In genomic region chr3:47761046-47761445, GRCh38 we compare ENCODE assay signal across 19 cellular contexts. TPM values are rescaled to one million over a fixed set of nuclear protein-coding genes. Genes with fewer than 3 reads are reported as not detected.
A peak's percentile ranks its signal among the peaks of the same experiment; 100 is the strongest.
DNase-seq lines count a peak whose midpoint lies in the region; ATAC-seq and TF ChIP-seq lines count a peak whose summit lies in the region.
"Had no signal": no experiment of that assay in that cellular context is flagged by ENCODE, and none has a peak within 500 bp of the region (broad histone marks: within the 10 kb centered on the region; RNA-seq: fewer than 3 reads in every experiment).

No MANE protein-coding gene starts in this region.

- DNase-seq in stimulated activated naive CD8-positive, alpha-beta T cell treated with anti-CD3 and anti-CD28 coated beads, Interleukin-15, amount 100 ng/mL, for 72 hours, result no peak
- no peak for DNase-seq in stimulated activated naive CD8-positive, alpha-beta T cell treated with anti-CD3 and anti-CD28 coated beads, Interleukin-15, Interleukin-2, amounts not matched to agents 100 U/mL and 50 U/mL, for 24 hours
- DNase-seq in right lobe of liver (no peak), testis (peak; percentile 9), NCI-H510A treated with DMSO at 0.1 percent for 48 hours (lab: John Stamatoyannopoulos, UW) (no peak), tibial artery (no peak), cerebellar cortex (ENCODE audit: low spot score) (no peak)
- DNase-seq: COR-L47, DMS153, GDM1, NCI-H1105, NCI-H2081, NCI-H2171 treated with DMSO at 0.1 percent for 48 hours, NCI-H446 treated with DMSO at 0.1 percent for 48 hours, OCI-M1, Right ventricle myocardium superior had no signal

- intact Hi-C loops in right lobe of liver (cut with DNase I) (no loop called here), testis (cut with DNase I; ENCODE audit: low total_unique reads) (no loop called here), tibial artery (cut with DNase I; ENCODE audit: low total_unique reads) (no loop called here)

- peaks cover 0 to 36% (median 2%) of the 10 kb centered on the region in 4 donors for H3K4me1 ChIP-seq in right lobe of liver
- H3K4me1 ChIP-seq in testis, result no peaks in the 10 kb centered on the region
- H3K4me1 ChIP-seq in tibial artery, result peaks cover 0 to 6% (median 0%) of the 10 kb centered on the region in 4 donors
- H3K4me1 ChIP-seq: HAP-1 had no signal

- peaks cover 81% of the 10 kb centered on the region for H3K36me3 Mint-ChIP-seq in activated T-helper 17 cell treated with anti-CD3 and anti-CD28 coated beads, Interleukin-2, amount 50 U/mL, for 72 hours (ENCODE audit: low read depth)

- H3K27me3 ChIP-seq in right lobe of liver (no peaks in the 10 kb centered on the region), testis (no peaks in the 10 kb centered on the region), tibial artery (no peaks in the 10 kb centered on the region)

- no peak overlapping the region for H3K4me3 ChIP-seq in right lobe of liver
- no peak overlapping the region for H3K4me3 ChIP-seq in testis
- no peak overlapping the region for H3K4me3 ChIP-seq in tibial artery
- H3K4me3 ChIP-seq: HAP-1, SK-N-MC had no signal

- peak overlapping the region; percentile 5 to 84 for H3K27ac Mint-ChIP-seq in stimulated activated naive CD8-positive, alpha-beta T cell treated with anti-CD3 and anti-CD28 coated beads, Interleukin-15, amount 100 ng/mL, for 72 hours
- peak overlapping the region; percentile 28 for H3K27ac Mint-ChIP-seq in activated T-helper 17 cell treated with anti-CD3 and anti-CD28 coated beads, Interleukin-2, amount 50 U/mL, for 72 hours

- H3K9me3 ChIP-seq in right lobe of liver (no peaks in the 10 kb centered on the region), testis (no peaks in the 10 kb centered on the region), tibial artery (no peaks in the 10 kb centered on the region)
- H3K9me3 ChIP-seq: HAP-1 had no signal

- TF ChIP-seq POLR2A in right lobe of liver (IDR thresholded peaks at IDR 0.05) (no peak), testis (IDR thresholded peaks at IDR 0.05) (no peak)

- WGBS in right lobe of liver (ENCODE audit: insufficient coverage, low coverage, low lambda C conversion rate, missing lambda C conversion rate), result 95% methylated on average over 3 of the region's 4 CpGs
- 83 to 94% methylated on average over 4 of the region's 4 CpGs for WGBS in testis, 2 donors

- no peaks in the 10 kb centered on the region for H3K9me3 Mint-ChIP-seq in stimulated activated naive CD8-positive, alpha-beta T cell treated with anti-CD3 and anti-CD28 coated beads, Interleukin-15, amount 100 ng/mL, for 72 hours
- H3K9me3 Mint-ChIP-seq in activated T-helper 17 cell treated with anti-CD3 and anti-CD28 coated beads, Interleukin-2, amount 50 U/mL, for 72 hours, result no peaks in the 10 kb centered on the region

- H3K27me3 Mint-ChIP-seq in stimulated activated naive CD8-positive, alpha-beta T cell treated with anti-CD3 and anti-CD28 coated beads, Interleukin-15, amount 100 ng/mL, for 72 hours, result no peaks in the 10 kb centered on the region
- no peaks in the 10 kb centered on the region for H3K27me3 Mint-ChIP-seq in activated T-helper 17 cell treated with anti-CD3 and anti-CD28 coated beads, Interleukin-2, amount 50 U/mL, for 72 hours

- no peak for ATAC-seq in stimulated activated naive CD8-positive, alpha-beta T cell treated with anti-CD3 and anti-CD28 coated beads, Interleukin-15, amount 100 ng/mL, for 72 hours
- no peak for ATAC-seq in stimulated activated naive CD8-positive, alpha-beta T cell treated with anti-CD3 and anti-CD28 coated beads, Interleukin-15, Interleukin-2, amounts not matched to agents 100 U/mL and 50 U/mL, for 24 hours
- ATAC-seq in activated T-helper 17 cell treated with anti-CD3 and anti-CD28 coated beads, Interleukin-2, amount 50 U/mL, for 72 hours (replicated peaks), result no peak
- peak; percentile 31 to 53 (median 46) for ATAC-seq in right lobe of liver

- H3K36me3 ChIP-seq in right lobe of liver, result no peaks in the 10 kb centered on the region
- no peaks in the 10 kb centered on the region for H3K36me3 ChIP-seq in testis (ENCODE audit: low read depth, missing control alignments)
- H3K36me3 ChIP-seq in tibial artery, result peaks cover 0 to 26% (median 17%) of the 10 kb centered on the region in 3 donors

- peaks cover 12% of the 10 kb centered on the region for H3K4me1 Mint-ChIP-seq in stimulated activated naive CD8-positive, alpha-beta T cell treated with anti-CD3 and anti-CD28 coated beads, Interleukin-15, amount 100 ng/mL, for 72 hours
- peaks cover 4% of the 10 kb centered on the region for H3K4me1 Mint-ChIP-seq in activated T-helper 17 cell treated with anti-CD3 and anti-CD28 coated beads, Interleukin-2, amount 50 U/mL, for 72 hours

- no peak overlapping the region for H3K4me3 Mint-ChIP-seq in stimulated activated naive CD8-positive, alpha-beta T cell treated with anti-CD3 and anti-CD28 coated beads, Interleukin-15, amount 100 ng/mL, for 72 hours
- no peak overlapping the region for H3K4me3 Mint-ChIP-seq in activated T-helper 17 cell treated with anti-CD3 and anti-CD28 coated beads, Interleukin-2, amount 50 U/mL, for 72 hours

- H3K27ac ChIP-seq in right lobe of liver, result peak overlapping the region in 1 of 3 donors; percentile 57
- no peak overlapping the region for H3K27ac ChIP-seq in testis
- H3K27ac ChIP-seq in tibial artery, result no peak overlapping the region
- H3K27ac ChIP-seq: SK-N-MC had no signal

- TF ChIP-seq CTCF in right lobe of liver (IDR thresholded peaks at IDR 0.05) (no peak), testis (IDR thresholded peaks at IDR 0.05) (no peak), tibial artery (IDR thresholded peaks at IDR 0.05) (no peak)

RNA-seq across cellular contexts. Expression of gene SMARCC1, which starts 20.6 kb away (rescaled TPM):
- total RNA-seq in activated T-helper 17 cell treated with anti-CD3 and anti-CD28 coated beads, Interleukin-2, amount 50 U/mL, for 72 hours, result 100 to 1,000 TPM; 114 to 134 TPM
- total RNA-seq in right lobe of liver (10 to 100 TPM; 15.6 to 32.0 (median 24.1) TPM), testis (10 to 100 TPM; 64.4 to 80.1 TPM)
- 48.1 TPM for polyA plus RNA-seq in testis (ENCODE audit: insufficient read depth, low read depth, low replicate concordance)

RNA-seq across cellular contexts. Expression of gene DHX30, which starts 41.9 kb away (rescaled TPM):
- total RNA-seq in activated T-helper 17 cell treated with anti-CD3 and anti-CD28 coated beads, Interleukin-2, amount 50 U/mL, for 72 hours, result 10 to 100 TPM; 48.8 to 93.8 TPM
- 10 to 100 TPM; 20.1 to 40.9 (median 28.7) TPM for total RNA-seq in right lobe of liver
- total RNA-seq in testis, result 100 to 1,000 TPM; 178 to 187 TPM
- polyA plus RNA-seq in testis (ENCODE audit: insufficient read depth, low read depth, low replicate concordance), result 216 TPM

Comparison
In these comparisons a context has a peak if more than half of its experiments do, and no peak if none do; other contexts are left out.
1. ATAC-seq: peak in right lobe of liver (4 of 4); none in stimulated activated naive CD8-positive, alpha-beta T cell treated with anti-CD3 and anti-CD28 coated beads, Interleukin-15, amount 100 ng/mL, for 72 hours (single experiment), stimulated activated naive CD8-positive, alpha-beta T cell treated with anti-CD3 and anti-CD28 coated beads, Interleukin-15, Interleukin-2, amounts not matched to agents 100 U/mL and 50 U/mL, for 24 hours (single experiment) and activated T-helper 17 cell treated with anti-CD3 and anti-CD28 coated beads, Interleukin-2, amount 50 U/mL, for 72 hours (single experiment).